ENCODE assay signal across 31 cellular contexts in genomic region chr5:15304914-15305834, GRCh38.
"Had no signal": no experiment of that assay in that cellular context is flagged by ENCODE, and none has a peak within 500 bp of the region (broad histone marks: within the 10 kb centered on the region; RNA-seq: fewer than 3 reads in every experiment).

No MANE protein-coding gene starts in this region.

- H3K27ac Mint-ChIP-seq: activated CD4-positive, alpha-beta T cell treated with anti-CD3 and anti-CD28 coated beads, Interleukin-2, amount 10 ng/mL, durations not matched to agents 24 days and 14 days; activated CD8-positive, alpha-beta T cell treated with anti-CD3 and anti-CD28 coated beads, Interleukin-2, amount 10 ng/mL, durations not matched to agents 7 days and 5 days; activated naive CD4-positive, alpha-beta T cell treated with anti-CD3 and anti-CD28 coated beads for 36 hours; activated naive CD4-positive, alpha-beta T cell treated with anti-CD3 and anti-CD28 coated beads, Interleukin-2, amount 50 U/mL, for 72 hours; activated T-helper 1 cell treated with anti-CD3 and anti-CD28 coated beads, Interleukin-12 subunit alpha, Interleukin-12 subunit beta, Interleukin-2, Interleukin-4 antibody, amounts not matched to agents 30 ng/mL and 10 ng/mL and 1 ng/mL, durations not matched to agents 14 hours and 24 hours and 36 hours had no signal

- H3K4me1 Mint-ChIP-seq: activated CD4-positive, alpha-beta T cell treated with anti-CD3 and anti-CD28 coated beads, Interleukin-2, amount 10 ng/mL, durations not matched to agents 24 days and 14 days had no signal

- FAIRE-seq: astrocyte had no signal

- H3K27ac ChIP-seq: adrenal gland, body of pancreas, breast epithelium, SJSA1 had no signal

- H3K36me3 Mint-ChIP-seq: activated naive CD4-positive, alpha-beta T cell treated with anti-CD3 and anti-CD28 coated beads, Interleukin-2, amount 50 U/mL, for 72 hours had no signal

- H3K4me1 ChIP-seq: adrenal gland, body of pancreas, breast epithelium, SJSA1 had no signal

- H3K4me3 Mint-ChIP-seq: activated CD4-positive, alpha-beta T cell treated with anti-CD3 and anti-CD28 coated beads, Interleukin-2, amount 10 ng/mL, durations not matched to agents 24 days and 14 days; activated CD8-positive, alpha-beta T cell treated with anti-CD3 and anti-CD28 coated beads, Interleukin-2, amount 10 ng/mL, durations not matched to agents 7 days and 5 days; activated naive CD4-positive, alpha-beta T cell treated with anti-CD3 and anti-CD28 coated beads for 36 hours; activated T-cell treated with anti-CD3 and anti-CD28 coated beads, Interleukin-2, amount 50 U/mL, for 4 hours; activated T-helper 1 cell treated with anti-CD3 and anti-CD28 coated beads, Interleukin-12 subunit alpha, Interleukin-12 subunit beta, Interleukin-2, Interleukin-4 antibody, amounts not matched to agents 30 ng/mL and 10 ng/mL and 1 ng/mL, durations not matched to agents 14 hours and 24 hours and 36 hours had no signal

- H3K9me3 ChIP-seq: adrenal gland, body of pancreas, breast epithelium, MG63, SJSA1 had no signal

- H3K36me3 ChIP-seq: adrenal gland, breast epithelium, MG63, SJSA1 had no signal

- H3K27me3 Mint-ChIP-seq: activated CD4-positive, alpha-beta T cell treated with anti-CD3 and anti-CD28 coated beads, Interleukin-2, amount 10 ng/mL, durations not matched to agents 24 days and 14 days had no signal

- H3K27me3 ChIP-seq: adrenal gland, body of pancreas, breast epithelium, MG63, SJSA1 had no signal

- H3K9me3 Mint-ChIP-seq: activated CD4-positive, alpha-beta T cell treated with anti-CD3 and anti-CD28 coated beads, Interleukin-2, amount 10 ng/mL, durations not matched to agents 24 days and 14 days; activated naive CD4-positive, alpha-beta T cell treated with anti-CD3 and anti-CD28 coated beads for 36 hours had no signal

- H3K4me3 ChIP-seq: adrenal gland, body of pancreas, breast epithelium, MG63, SJSA1 had no signal

- ATAC-seq: activated CD8-positive, alpha-beta T cell treated with anti-CD3 and anti-CD28 coated beads, Interleukin-2, amount 10 ng/mL, durations not matched to agents 7 days and 5 days; activated naive CD4-positive, alpha-beta T cell treated with anti-CD3 and anti-CD28 coated beads, Interleukin-2, amount 50 U/mL, for 72 hours; activated T-cell treated with anti-CD3 and anti-CD28 coated beads, Interleukin-2, amount 50 U/mL, for 4 hours; body of pancreas; Panc1 had no signal

- DNase-seq: activated CD4-positive, alpha-beta T cell treated with anti-CD3 and anti-CD28 coated beads, Interleukin-2, amount 10 ng/mL, durations not matched to agents 24 days and 14 days; activated CD4-positive, alpha-beta T cell treated with anti-CD3 and anti-CD28 coated beads, Interleukin-2, amount 50 U/mL, for 48 hours; activated CD8-positive, alpha-beta T cell treated with anti-CD3 and anti-CD28 coated beads, Interleukin-2, amount 10 ng/mL, durations not matched to agents 7 days and 5 days; activated gamma-delta T cell treated with Interleukin-2 at 50 U/mL for 16 hours; activated naive CD4-positive, alpha-beta T cell treated with anti-CD3 and anti-CD28 coated beads for 36 hours; activated T-cell treated with anti-CD3 and anti-CD28 coated beads for 4 hours; activated T-cell treated with anti-CD3 and anti-CD28 coated beads, Interleukin-2, amount 50 U/mL, for 4 hours; adrenal gland; body of pancreas; Kasumi-1; KG1; MG63; NCI-H1048; NCI-H1105 treated with DMSO at 0.1 percent for 48 hours; NCI-H1436 treated with DMSO at 0.1 percent for 48 hours; NCI-H1694 treated with DMSO at 0.1 percent for 48 hours; NCI-H2029; NCI-H345; NCI-H524 treated with DMSO at 0.1 percent for 48 hours; RPMI8226; SHP77 treated with DMSO at 0.1 percent for 48 hours; SW 1271; T-helper 1 cell; T-helper 2 cell; T1000 had no signal
